In the genomic region with DNA sequence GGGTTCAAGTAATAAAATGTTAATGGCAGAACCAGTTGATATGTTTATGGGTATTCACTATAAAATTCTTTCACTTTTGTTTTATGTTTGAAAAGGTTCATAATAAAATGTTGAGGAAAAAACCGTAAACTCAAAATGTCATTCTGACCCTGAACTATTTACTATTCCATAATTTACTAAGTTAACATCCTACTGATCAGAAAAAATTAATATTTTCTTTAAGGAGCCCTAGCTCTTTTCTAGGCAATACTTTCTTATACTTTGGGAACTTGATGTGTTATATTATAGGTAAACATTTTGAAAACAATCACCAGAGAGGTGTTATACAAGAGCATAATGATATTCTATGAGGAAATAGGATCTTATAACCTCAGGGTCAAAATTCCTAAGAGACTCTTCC, we compare ENCODE assay signal across 2 cellular contexts.
TF ChIP-seq lines count a peak whose summit lies in the region.

No MANE protein-coding gene starts in this region.

TF ChIP-seq in SK-N-SH, 30 proteins besides CTCF, POLR2A, EP300 and RAD21:
- TF ChIP-seq GABPA (IDR thresholded peaks at IDR 0.05; ENCODE audit: low read depth) (no peak), EZH2phosphoT487 (IDR thresholded peaks at IDR 0.05; ENCODE audit: borderline replicate concordance, low read depth) (no peak), TAF1 (IDR thresholded peaks at IDR 0.05; ENCODE audit: borderline replicate concordance, low read depth, low read length) (no peak), GATA2 (CRISPR knock-in tag; IDR thresholded peaks at IDR 0.05) (no peak)

TF ChIP-seq in SK-N-SH treated with all-trans-retinoic acid at 6 μM for 48 hours, 23 proteins besides CTCF, POLR2A, EP300 and RAD21 (continued from another document):
- TF ChIP-seq ISL1 (CRISPR knock-in tag; IDR thresholded peaks at IDR 0.05), result no peak
- TF ChIP-seq ZC3H10 (CRISPR knock-in tag; IDR thresholded peaks at IDR 0.05), result no peak
- no peak for TF ChIP-seq BACH2 (CRISPR knock-in tag; IDR thresholded peaks at IDR 0.05; ENCODE audit: borderline replicate concordance)
- no peak for TF ChIP-seq ARNTL (CRISPR knock-in tag; IDR thresholded peaks at IDR 0.05; ENCODE audit: borderline replicate concordance, low read depth)
